10 cellular contexts compared by ENCODE assay signal in the genomic region with DNA sequence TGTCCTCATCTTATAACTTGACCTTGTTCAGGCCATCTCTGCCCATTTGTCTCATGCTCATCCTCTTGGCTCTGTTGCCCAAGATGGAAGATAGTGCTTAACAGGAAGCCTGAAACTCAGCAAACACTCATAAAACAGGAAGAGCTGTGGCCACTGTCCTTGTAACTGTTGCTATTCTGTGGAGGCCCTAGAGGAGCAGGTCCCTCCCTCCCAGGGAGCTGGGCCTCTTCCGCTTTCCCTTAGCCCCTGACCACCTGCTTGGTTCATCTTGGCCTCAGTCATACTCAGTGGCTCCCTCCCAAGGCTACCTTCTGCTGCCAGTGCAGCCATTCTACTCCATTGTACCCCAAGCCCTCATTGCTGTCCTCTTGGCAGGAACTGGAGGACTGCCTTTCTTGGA. TPM values are rescaled to one million over a fixed set of nuclear protein-coding genes. Genes with fewer than 3 reads are reported as not detected.
DNase-seq lines count a peak whose midpoint lies in the region; ATAC-seq, FAIRE-seq and TF ChIP-seq lines count a peak whose summit lies in the region.
"Had no signal": no experiment of that assay in that cellular context is flagged by ENCODE, and none has a peak within 500 bp of the region (broad histone marks: within the 10 kb centered on the region; RNA-seq: fewer than 3 reads in every experiment).

No MANE protein-coding gene starts in this region.

- no peaks in the 10 kb centered on the region for H3K27me3 ChIP-seq in BLaER1 treated with 17β-estradiol and CSF1 and Interleukin-3, amounts not matched to agents 10 nM and 100 nM
- H3K27me3 ChIP-seq in lung (ENCODE audit: control insufficient read depth, insufficient read depth) (no peaks in the 10 kb centered on the region), tibial nerve (no peaks in the 10 kb centered on the region)

- peaks cover 18 to 58% (median 32%) of the 10 kb centered on the region in 11 experiments; a peak in 21 of 22 replicates for H4K20me1 ChIP-seq in BLaER1 treated with 17β-estradiol and CSF1 and Interleukin-3, amounts not matched to agents 10 nM and 100 nM

- CTCF ChIA-PET in activated CD4-positive, alpha-beta memory T cell treated with anti-CD3 and anti-CD28 coated beads for 36 hours (lab: Charles Lee), result interaction anchor here (1.0 to 8.5 kb wide), 11 partner anchors 8 to 769 kb away, joined by 3 to 188 read pairs (median 5); no protein-coding TSS in a partner anchor
- CTCF ChIA-PET in HEK293T (lab: Yijun Ruan, JAX), result interaction anchor here (0.5 to 2.0 kb wide), 3 partner anchors 33 to 752 kb away, joined by 4 to 7 read pairs (median 4); no protein-coding TSS in a partner anchor

- POLR2A ChIA-PET in activated CD4-positive, alpha-beta memory T cell treated with anti-CD3 and anti-CD28 coated beads for 36 hours (lab: Charles Lee), result interaction anchor here (1.1 to 24.8 kb wide), 4 partner anchors 10 to 47 kb away, joined by 3 to 1013 read pairs (median 4); partner anchors contain the start of genes C3orf18 and HEMK1
- POLR2A ChIA-PET in HEK293T (lab: Yijun Ruan, JAX), result interaction anchor here (0.9 to 1.1 kb wide), 2 partner anchors 12 to 33 kb away, joined by 3 to 4 read pairs; no protein-coding TSS in a partner anchor

- intact Hi-C loops in activated CD4-positive, alpha-beta memory T cell treated with anti-CD3 and anti-CD28 coated beads for 36 hours (cut with micrococcal nuclease), result no loop called here

- peak overlapping the region; percentile 94 to 100 (median 98) for H3K4me2 ChIP-seq in BLaER1 treated with 17β-estradiol and CSF1 and Interleukin-3, amounts not matched to agents 10 nM and 100 nM

- TF ChIP-seq CTCF in lung (IDR thresholded peaks at IDR 0.05; ENCODE audit: control extremely low read depth, extremely low read depth) (no peak), tibial nerve (IDR thresholded peaks at IDR 0.05) (no peak)

- H3K9ac ChIP-seq in BLaER1 treated with 17β-estradiol and CSF1 and Interleukin-3, amounts not matched to agents 10 nM and 100 nM, result peak overlapping the region in 9 of 11 experiments; percentile 6 to 96 (median 45); a peak in 11 of 22 replicates

- DNase-seq in HTR-8/SVneo (ENCODE audit: insufficient read length, low spot score) (no peak), lung (ENCODE audit: low spot score) (no peak), tibial nerve (ENCODE audit: low spot score in 2 of 2) (no peak), HEK293T (ENCODE audit: extremely low spot score) (no peak)
- peak; percentile 53 for DNase-seq in activated CD4-positive, alpha-beta memory T cell treated with anti-CD3 and anti-CD28 coated beads for 36 hours
- DNase-seq: activated CD4-positive, alpha-beta T cell treated with anti-CD3 and anti-CD28 coated beads for 4 hours had no signal

- peaks cover 0 to 48% (median 30%) of the 10 kb centered on the region in 11 experiments; a peak in 18 of 22 replicates for H3K36me3 ChIP-seq in BLaER1 treated with 17β-estradiol and CSF1 and Interleukin-3, amounts not matched to agents 10 nM and 100 nM
- H3K36me3 ChIP-seq in lung (ENCODE audit: control insufficient read depth in 2 of 2, insufficient read depth in 2 of 2, low read length in 2 of 2), result peaks cover 0 to 4% of the 10 kb centered on the region in 2 donors
- H3K36me3 ChIP-seq in tibial nerve, result peaks cover 0 to 11% (median 0%) of the 10 kb centered on the region in 3 donors

- peak overlapping the region; percentile 55 to 87 (median 73); a peak in 20 of 22 replicates for H3K27ac ChIP-seq in BLaER1 treated with 17β-estradiol and CSF1 and Interleukin-3, amounts not matched to agents 10 nM and 100 nM
- peak overlapping the region; percentile 59 to 68 for H3K27ac ChIP-seq in lung (ENCODE audit: low read depth in 1 of 2, low read length in 1 of 2)
- peak overlapping the region in 2 of 4 donors; percentile 21 to 42 for H3K27ac ChIP-seq in tibial nerve

- H3K4me3 ChIP-seq in BLaER1 treated with 17β-estradiol and CSF1 and Interleukin-3, amounts not matched to agents 10 nM and 100 nM, result peak overlapping the region in 6 of 10 experiments; percentile 10 to 98 (median 70); a peak in 9 of 20 replicates
- H3K4me3 ChIP-seq in lung (no peak overlapping the region), tibial nerve (no peak overlapping the region)

- H3K9me3 ChIP-seq in BLaER1 treated with 17β-estradiol and CSF1 and Interleukin-3, amounts not matched to agents 10 nM and 100 nM (replicated peaks in 1 of 11), result no peaks in the 10 kb centered on the region
- H3K9me3 ChIP-seq in lung (ENCODE audit: control insufficient read depth in 2 of 2, insufficient read depth in 1 of 2, low read length in 1 of 2), result no peaks in the 10 kb centered on the region
- no peaks in the 10 kb centered on the region for H3K9me3 ChIP-seq in tibial nerve

- ATAC-seq in lung (ENCODE audit: insufficient read depth, low FRiP score) (no peak), GM18858 (IDR thresholded peaks at IDR 0.05; ENCODE audit: unreplicated experiment) (no peak), HG03139 (IDR thresholded peaks at IDR 0.05; ENCODE audit: unreplicated experiment) (no peak)

- WGBS in lung, 2 donors, result 19 to 74% methylated on average over 1 of the region's 1 CpG
- WGBS in tibial nerve, 2 donors, result 71% methylated on average over 1 of the region's 1 CpG; no CpG with 5 or more reads in 1 of the 2 donors

- H3K36me3 Mint-ChIP-seq in activated CD4-positive, alpha-beta memory T cell treated with anti-CD3 and anti-CD28 coated beads for 36 hours, result peaks cover 60% of the 10 kb centered on the region

- TF ChIP-seq EP300 in tibial nerve (IDR thresholded peaks at IDR 0.05), result peak in 1 of 2 donors; percentile 12

- peak; percentile 31 for FAIRE-seq in HTR-8/SVneo (lab: Jason Lieb, UNC)

- H3K9me3 Mint-ChIP-seq in activated CD4-positive, alpha-beta memory T cell treated with anti-CD3 and anti-CD28 coated beads for 36 hours, result no peaks in the 10 kb centered on the region
- H3K9me3 Mint-ChIP-seq: mesothelial cell of epicardium had no signal

- peaks cover 75 to 92% (median 81%) of the 10 kb centered on the region in 10 experiments for H3K4me1 ChIP-seq in BLaER1 treated with 17β-estradiol and CSF1 and Interleukin-3, amounts not matched to agents 10 nM and 100 nM
- H3K4me1 ChIP-seq in lung (ENCODE audit: control insufficient read depth in 2 of 2, insufficient read depth in 2 of 2, low read length in 2 of 2) (peaks cover 3 to 33% of the 10 kb centered on the region in 2 donors), tibial nerve (peaks cover 0 to 50% (median 23%) of the 10 kb centered on the region in 4 donors)

- peak overlapping the region; percentile 93 for H3K4me3 Mint-ChIP-seq in activated CD4-positive, alpha-beta memory T cell treated with anti-CD3 and anti-CD28 coated beads for 36 hours
- H3K4me3 Mint-ChIP-seq: mesothelial cell of epicardium had no signal

- no peak for TF ChIP-seq POLR2A in tibial nerve (IDR thresholded peaks at IDR 0.05)

- no peaks in the 10 kb centered on the region for H3K27me3 Mint-ChIP-seq in activated CD4-positive, alpha-beta memory T cell treated with anti-CD3 and anti-CD28 coated beads for 36 hours

- peak overlapping the region; percentile 91 for H3K27ac Mint-ChIP-seq in activated CD4-positive, alpha-beta memory T cell treated with anti-CD3 and anti-CD28 coated beads for 36 hours
- H3K27ac Mint-ChIP-seq: mesothelial cell of epicardium had no signal

- H3K4me1 Mint-ChIP-seq in activated CD4-positive, alpha-beta memory T cell treated with anti-CD3 and anti-CD28 coated beads for 36 hours (ENCODE audit: low read depth), result peaks cover 76% of the 10 kb centered on the region

TF ChIP-seq in HEK293T, 16 proteins besides CTCF, POLR2A, EP300 and RAD21:
- TF ChIP-seq L3MBTL2 (conservative IDR thresholded peaks at IDR 0.05), result no peak

RNA-seq across cellular contexts. Expression of gene MAPKAPK3, which starts 3.5 kb away (rescaled TPM):
- 100 to 1,000 TPM; 186 to 187 TPM for total RNA-seq in activated CD4-positive, alpha-beta memory T cell treated with anti-CD3 and anti-CD28 coated beads for 36 hours
- total RNA-seq in lung (10 to 100 TPM; 23.6 to 96.1 TPM), tibial nerve (10 to 100 TPM; 17.2 to 53.7 (median 18.0) TPM)
- 10 to 100 TPM; 50.8 to 92.1 TPM for polyA plus RNA-seq in lung

RNA-seq across cellular contexts. Expression of gene CISH, which starts 8.8 kb away (rescaled TPM):
- 100 to 1,000 TPM; 319 TPM for total RNA-seq in activated CD4-positive, alpha-beta memory T cell treated with anti-CD3 and anti-CD28 coated beads for 36 hours
- total RNA-seq in lung (10 to 100 TPM; 42.9 to 50.2 TPM), tibial nerve (10 to 100 TPM in 1 of 4 donors, 1 to 10 TPM in 3; 5.5 to 15.5 (median 5.8) TPM)
- 100 to 1,000 TPM in 1 of 2 donors, 10 to 100 TPM in 1; 37.8 to 104 TPM for polyA plus RNA-seq in lung

RNA-seq across cellular contexts. Expression of gene HEMK1, which starts 51.1 kb away (rescaled TPM):
- 10 to 100 TPM; 78.7 to 82.6 TPM for total RNA-seq in activated CD4-positive, alpha-beta memory T cell treated with anti-CD3 and anti-CD28 coated beads for 36 hours
- total RNA-seq in lung, result 10 to 100 TPM; 17.3 to 28.0 TPM
- polyA plus RNA-seq in lung, result 10 to 100 TPM; 16.0 to 20.1 TPM
- total RNA-seq in tibial nerve, result 10 to 100 TPM in 1 of 4 donors, 1 to 10 TPM in 3; 6.9 to 10.2 (median 8.8) TPM

RNA-seq across cellular contexts. Expression of gene C3orf18, which starts 52.9 kb away (rescaled TPM):
- 10 to 100 TPM; 16.7 to 17.0 TPM for total RNA-seq in activated CD4-positive, alpha-beta memory T cell treated with anti-CD3 and anti-CD28 coated beads for 36 hours
- total RNA-seq in lung, result 1 to 10 TPM; 5.7 to 7.0 TPM
- polyA plus RNA-seq in lung, result 1 to 10 TPM; 2.7 to 3.2 TPM
- 10 to 100 TPM; 12.2 to 21.1 (median 19.1) TPM for total RNA-seq in tibial nerve

RNA-seq across cellular contexts. Expression of gene DOCK3, which starts 54.3 kb away (rescaled TPM):
- total RNA-seq in activated CD4-positive, alpha-beta memory T cell treated with anti-CD3 and anti-CD28 coated beads for 36 hours, result 1 to 10 TPM; 2.7 to 2.9 TPM
- 1 to 10 TPM in 1 of 2 donors, under 1 TPM in 1; 0.25 to 1.4 TPM for total RNA-seq in lung
- under 1 TPM; 0.06 to 0.43 TPM for polyA plus RNA-seq in lung
- 1 to 10 TPM; 4.0 to 6.3 (median 5.8) TPM for total RNA-seq in tibial nerve

Comparison
In these comparisons a context has a peak if more than half of its experiments do, and no peak if none do; other contexts are left out.
1. H3K4me3 ChIP-seq: peak in BLaER1 treated with 17β-estradiol and CSF1 and Interleukin-3, amounts not matched to agents 10 nM and 100 nM (6 of 10); none in lung (single experiment) and tibial nerve (0 of 4).
2. RNA of gene CISH, which starts 8.8 kb away (total RNA-seq): 319 TPM in activated CD4-positive, alpha-beta memory T cell treated with anti-CD3 and anti-CD28 coated beads for 36 hours; 42.9 to 50.2 TPM in lung and 5.5 to 15.5 TPM in tibial nerve; every median in the first group is over 4 times any median in the second.